ENCODE assay signal across 21 cellular contexts in the genomic region with DNA sequence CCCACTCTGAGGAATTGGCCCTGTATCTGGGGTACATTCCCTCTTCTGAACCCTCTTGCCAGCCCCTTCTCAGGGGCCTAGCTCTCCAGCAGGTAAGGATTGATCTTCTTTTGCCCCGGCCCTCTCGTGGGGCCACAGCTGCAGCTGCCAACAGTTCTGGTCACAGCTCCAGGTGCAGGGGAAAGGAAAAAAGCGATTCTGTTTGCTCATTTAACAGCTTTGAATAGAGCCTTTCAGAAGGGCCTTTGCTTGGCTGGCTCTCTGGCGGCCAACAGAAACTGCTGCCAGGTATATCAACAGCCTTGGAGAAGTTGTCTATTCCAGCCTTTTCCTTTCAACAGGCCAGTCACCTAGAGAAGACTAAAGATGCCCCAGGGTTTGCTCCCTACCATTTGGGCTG. TPM values are rescaled to one million over a fixed set of nuclear protein-coding genes. Genes with fewer than 3 reads are reported as not detected.
DNase-seq lines count a peak whose midpoint lies in the region; TF ChIP-seq lines count a peak whose summit lies in the region.
"Had no signal": no experiment of that assay in that cellular context is flagged by ENCODE, and none has a peak within 500 bp of the region (broad histone marks: within the 10 kb centered on the region; RNA-seq: fewer than 3 reads in every experiment).

No MANE protein-coding gene starts in this region.

- H3K4me1 Mint-ChIP-seq in glutamatergic neuron (ENCODE audit: low read depth, unreplicated experiment) = peaks cover 19% of the 10 kb centered on the region
- H3K4me1 Mint-ChIP-seq: activated CD4-positive, alpha-beta T cell treated with anti-CD3 and anti-CD28 coated beads, Interleukin-2, amount 10 ng/mL, durations not matched to agents 7 days and 5 days had no signal

- no peak overlapping the region for H3K27ac Mint-ChIP-seq in glutamatergic neuron (ENCODE audit: unreplicated experiment)
- H3K27ac Mint-ChIP-seq: activated CD4-positive, alpha-beta T cell treated with anti-CD3 and anti-CD28 coated beads, Interleukin-2, amount 10 ng/mL, durations not matched to agents 7 days and 5 days; HFFc6; natural killer cell treated with Interleukin-12 subunit alpha and Interleukin-12 subunit beta and Interleukin-15 and Interleukin-18, amount 100 ng/mL, for 72 hours had no signal

- no peak for TF ChIP-seq CTCF in stomach (IDR thresholded peaks at IDR 0.05)
- no peak for TF ChIP-seq CTCF in glutamatergic neuron (IDR thresholded peaks at IDR 0.05; ENCODE audit: partially characterized antibody, unreplicated experiment)

- peaks cover 17% of the 10 kb centered on the region for H3K27me3 Mint-ChIP-seq in glutamatergic neuron (ENCODE audit: unreplicated experiment)

- peaks cover 0 to 8% (median 0%) of the 10 kb centered on the region in 3 donors for H3K27me3 ChIP-seq in stomach
- H3K27me3 ChIP-seq: ascending aorta, colonic mucosa, hepatocyte, uterus had no signal

- H3K4me3 ChIP-seq in stomach = no peak overlapping the region
- H3K4me3 ChIP-seq: ascending aorta, colonic mucosa, hepatocyte, uterus had no signal

- TF ChIP-seq POLR2A in stomach (IDR thresholded peaks at IDR 0.05) = no peak

- 20 to 66% (median 42%) methylated on average over 4 of the region's 4 CpGs for WGBS in stomach, 5 donors

- intact Hi-C loops in stomach (cut with DNase I; ENCODE audit: low total_unique reads) = no loop called here

- H3K36me3 Mint-ChIP-seq in glutamatergic neuron (ENCODE audit: unreplicated experiment) = peaks cover 4% of the 10 kb centered on the region
- H3K36me3 Mint-ChIP-seq: natural killer cell treated with Interleukin-12 subunit alpha and Interleukin-12 subunit beta and Interleukin-15 and Interleukin-18, amount 100 ng/mL, for 72 hours had no signal

- TF ChIP-seq EP300 in stomach (IDR thresholded peaks at IDR 0.05) = no peak

- H3K36me3 ChIP-seq in stomach = no peaks in the 10 kb centered on the region
- H3K36me3 ChIP-seq: ascending aorta, colonic mucosa, uterus had no signal

- no peak overlapping the region for H3K4me3 Mint-ChIP-seq in glutamatergic neuron (ENCODE audit: unreplicated experiment)
- H3K4me3 Mint-ChIP-seq: activated CD4-positive, alpha-beta T cell treated with anti-CD3 and anti-CD28 coated beads, Interleukin-2, amount 10 ng/mL, durations not matched to agents 7 days and 5 days; HFFc6; natural killer cell treated with Interleukin-12 subunit alpha and Interleukin-12 subunit beta and Interleukin-15 and Interleukin-18, amount 100 ng/mL, for 72 hours had no signal

- H3K9me3 Mint-ChIP-seq in glutamatergic neuron (ENCODE audit: unreplicated experiment) = peaks cover 6% of the 10 kb centered on the region
- H3K9me3 Mint-ChIP-seq: activated CD4-positive, alpha-beta T cell treated with anti-CD3 and anti-CD28 coated beads, Interleukin-2, amount 10 ng/mL, durations not matched to agents 7 days and 5 days; HFFc6; natural killer cell treated with Interleukin-12 subunit alpha and Interleukin-12 subunit beta and Interleukin-15 and Interleukin-18, amount 100 ng/mL, for 72 hours had no signal

- DNase-seq in NCI-H1092 (lab: John Stamatoyannopoulos, UW) (peak; percentile 95), NCI-H2107 (lab: John Stamatoyannopoulos, UW) (peak; percentile 41), SHP77 (lab: John Stamatoyannopoulos, UW) (peak; percentile 79 to 81), stomach (peak; percentile 77), mucosa of gallbladder (ENCODE audit: low spot score) (no peak), HK-2 (ENCODE audit: unreplicated experiment) (no peak), glutamatergic neuron (no peak)
- DNase-seq: activated CD4-positive, alpha-beta T cell treated with anti-CD3 and anti-CD28 coated beads, Interleukin-2, amount 10 ng/mL, durations not matched to agents 7 days and 5 days; activated naive CD4-positive, alpha-beta T cell; colonic mucosa; GDM1; HFFc6; kidney; mesenchymal stem cell; NCI-H187; uterus had no signal

- H3K9me3 ChIP-seq in stomach = no peaks in the 10 kb centered on the region
- H3K9me3 ChIP-seq: ascending aorta, colonic mucosa, uterus had no signal

- peak overlapping the region in 3 of 5 donors; percentile 37 to 52 (median 49) for H3K27ac ChIP-seq in stomach
- H3K27ac ChIP-seq: ascending aorta, colonic mucosa, hepatocyte, parathyroid adenoma, uterus had no signal

- H3K4me1 ChIP-seq in stomach = peaks cover 0 to 28% (median 6%) of the 10 kb centered on the region in 4 donors
- H3K4me1 ChIP-seq: parathyroid adenoma had no signal

RNA-seq across cellular contexts. Expression of gene FMOD, which starts 16.1 kb away (rescaled TPM):
- total RNA-seq in stomach = 100 to 1,000 TPM in 1 of 5 donors, 10 to 100 TPM in 4; 14.7 to 422 (median 54.9) TPM
- polyA plus RNA-seq in stomach = 10 to 100 TPM; 30.1 to 39.7 (median 35.6) TPM
- 272 TPM for total RNA-seq in mucosa of gallbladder
- total RNA-seq in glutamatergic neuron (ENCODE audit: unreplicated experiment) = not detected
- total RNA-seq: activated CD4-positive, alpha-beta T cell treated with anti-CD3 and anti-CD28 coated beads, Interleukin-2, amount 10 ng/mL, durations not matched to agents 7 days and 5 days; HT1080; natural killer cell treated with Interleukin-12 subunit alpha and Interleukin-12 subunit beta and Interleukin-15 and Interleukin-18, amount 100 ng/mL, for 72 hours had no signal

Comparison
In these comparisons a context has a peak if more than half of its experiments do, and no peak if none do; other contexts are left out.
1. DNase-seq: peak in NCI-H1092 (single experiment), NCI-H2107 (single experiment), SHP77 (2 of 2) and stomach (single experiment); none in mucosa of gallbladder (single experiment), HK-2 (single experiment) and glutamatergic neuron (single experiment).
2. RNA of gene FMOD, which starts 16.1 kb away (total RNA-seq): 272 TPM in mucosa of gallbladder (single experiment) and 14.7 to 422 TPM in stomach; not detected in glutamatergic neuron (single experiment); every median in the first group is over 10 times any median in the second.